ENCODE assay signal across 1 cellular context in the genomic region with DNA sequence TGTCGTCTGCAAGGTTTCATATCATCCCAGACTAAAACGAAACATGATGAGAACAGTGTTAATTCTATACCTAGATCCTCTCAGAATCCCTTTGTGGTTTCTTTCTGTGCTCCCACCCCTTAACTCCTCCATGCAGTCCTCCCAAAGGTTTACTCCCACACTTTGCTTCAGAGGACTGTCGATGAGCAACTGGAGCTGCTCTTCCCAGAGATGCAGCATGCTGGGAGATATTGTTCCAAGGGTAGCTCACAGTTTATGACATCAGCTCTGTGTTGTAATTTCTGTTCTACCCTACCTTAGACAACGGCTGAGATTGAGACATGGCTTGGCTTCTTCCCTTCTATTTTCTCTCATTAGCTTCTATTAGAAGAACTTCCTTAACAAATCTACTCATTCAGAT.
TF ChIP-seq lines count a peak whose summit lies in the region.

No MANE protein-coding gene starts in this region.

TF ChIP-seq in IMR-90, 13 proteins besides CTCF, POLR2A, EP300 and RAD21 (continued from another document):
- TF ChIP-seq, protein P1, sequence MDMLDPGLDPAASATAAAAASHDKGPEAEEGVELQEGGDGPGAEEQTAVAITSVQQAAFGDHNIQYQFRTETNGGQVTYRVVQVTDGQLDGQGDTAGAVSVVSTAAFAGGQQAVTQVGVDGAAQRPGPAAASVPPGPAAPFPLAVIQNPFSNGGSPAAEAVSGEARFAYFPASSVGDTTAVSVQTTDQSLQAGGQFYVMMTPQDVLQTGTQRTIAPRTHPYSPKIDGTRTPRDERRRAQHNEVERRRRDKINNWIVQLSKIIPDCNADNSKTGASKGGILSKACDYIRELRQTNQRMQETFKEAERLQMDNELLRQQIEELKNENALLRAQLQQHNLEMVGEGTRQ (IDR thresholded peaks at IDR 0.05; ENCODE audit: low read depth, low read length): no peak
TF ChIP-seq in IMR-90: peak in this region for 0.
